9 cellular contexts compared by ENCODE assay signal in the genomic region with DNA sequence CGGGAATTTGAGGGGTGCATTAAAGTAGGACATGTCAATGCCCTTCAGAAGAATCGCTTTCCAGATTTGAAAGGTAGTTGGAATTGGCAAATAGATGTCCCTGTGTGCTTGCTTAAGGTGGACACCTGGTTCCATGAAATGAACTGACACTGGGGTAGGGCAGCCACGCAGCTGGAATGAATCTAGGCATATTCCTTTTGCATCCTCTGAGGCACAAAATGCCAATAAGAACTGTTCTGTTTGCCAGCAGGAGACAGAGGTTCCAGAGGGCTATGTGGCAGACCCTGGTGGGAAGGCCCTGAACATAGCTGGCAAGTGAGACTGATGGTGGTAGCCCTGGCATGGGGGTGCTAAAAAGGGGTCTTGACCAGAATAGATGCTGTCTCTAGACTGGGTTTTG.
"Had no signal": no experiment of that assay in that cellular context is flagged by ENCODE, and none has a peak within 500 bp of the region (broad histone marks: within the 10 kb centered on the region; RNA-seq: fewer than 3 reads in every experiment).

No MANE protein-coding gene starts in this region.

- H3K4me1 ChIP-seq: HAP-1 had no signal

- H3K4me3 Mint-ChIP-seq: HFFc6, IgD-negative memory B cell had no signal

- H3K36me3 ChIP-seq: HAP-1 had no signal

- H3K9me3 ChIP-seq: HAP-1 had no signal

- ATAC-seq: HCT116, HepG2 had no signal

- H3K27ac ChIP-seq: GM23248, HL-60 had no signal

- DNase-seq: GM23248, GOT3, H7, HFFc6 had no signal

- H3K9me3 Mint-ChIP-seq: HFFc6, IgD-negative memory B cell had no signal

- H3K4me1 Mint-ChIP-seq: IgD-negative memory B cell had no signal

- H3K27ac Mint-ChIP-seq: HFFc6, IgD-negative memory B cell had no signal

- H3K4me3 ChIP-seq: GM23248, HAP-1 had no signal
